In genomic region chr6:18020545-18020944, GRCh38 we compare ENCODE assay signal across 1 cellular context. TPM values are rescaled to one million over a fixed set of nuclear protein-coding genes. Genes with fewer than 3 reads are reported as not detected.
"Had no signal": no experiment of that assay in that cellular context is flagged by ENCODE, and none has a peak within 500 bp of the region (broad histone marks: within the 10 kb centered on the region; RNA-seq: fewer than 3 reads in every experiment).

No MANE protein-coding gene starts in this region.

RNA-seq across cellular contexts. Expression of gene KIF13A, which starts 33.1 kb away (rescaled TPM):
- polyA plus RNA-seq: naive thymus-derived CD8-positive, alpha-beta T cell had no signal
